In the genomic region with DNA sequence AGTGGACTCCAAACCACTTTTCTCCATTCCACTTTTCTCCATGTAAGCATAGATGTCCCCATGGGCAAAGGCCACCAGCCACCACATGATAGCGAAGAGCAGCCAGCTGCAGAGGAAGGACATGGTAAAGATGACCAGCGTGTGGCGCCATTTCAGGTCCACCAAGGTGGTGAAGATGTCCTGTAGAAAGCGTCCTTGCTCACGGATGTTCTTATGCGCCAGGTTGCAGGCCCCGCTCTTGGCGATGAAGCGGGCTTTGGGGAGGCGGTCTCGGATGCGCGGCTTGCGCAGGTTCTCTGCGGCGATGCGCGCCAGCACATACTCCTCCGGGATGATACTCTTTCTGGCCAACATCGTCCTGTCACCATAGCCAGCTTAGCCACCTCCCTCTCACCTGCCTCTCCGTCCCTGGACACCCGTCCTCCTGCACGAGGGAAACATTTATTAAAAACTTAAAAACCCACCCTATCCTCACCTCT, we compare ENCODE assay signal across 8 cellular contexts. TPM values are rescaled to one million over a fixed set of nuclear protein-coding genes. Genes with fewer than 3 reads are reported as not detected.
DNase-seq lines count a peak whose midpoint lies in the region; ATAC-seq and TF ChIP-seq lines count a peak whose summit lies in the region.

No MANE protein-coding gene starts in this region.

- no peak overlapping the region for H3K4ac ChIP-seq in mesenchymal stem cell (ENCODE audit: low read depth in 1 of 2, low read length in 2 of 2)

- no peak overlapping the region for H2BK12ac ChIP-seq in mesenchymal stem cell (ENCODE audit: low read length in 2 of 2)

- WGBS in mesenchymal stem cell, result 23% methylated on average over 20 of the region's 23 CpGs

- peaks cover 1% of the 10 kb centered on the region for H3K79me1 ChIP-seq in mesenchymal stem cell (replicated peaks; ENCODE audit: low read length, poor library complexity, severe bottlenecking)

- H4K91ac ChIP-seq in mesenchymal stem cell (ENCODE audit: low read length), result no peak overlapping the region

- peaks cover 2% of the 10 kb centered on the region for H3K4me1 Mint-ChIP-seq in CD14-positive monocyte

- no peak overlapping the region for H4K8ac ChIP-seq in mesenchymal stem cell (ENCODE audit: low read length)

- no peak overlapping the region for H2AFZ ChIP-seq in mesenchymal stem cell (ENCODE audit: low read depth, low read length)

- H3K9me3 ChIP-seq in HUES48 (ENCODE audit: control insufficient read depth, insufficient read depth, low read length) (no peaks in the 10 kb centered on the region), mesenchymal stem cell (ENCODE audit: control insufficient read depth, low read length) (no peaks in the 10 kb centered on the region)

- peaks cover 0 to 5% (median 2%) of the 10 kb centered on the region in 7 donors for H3K9me3 Mint-ChIP-seq in CD14-positive monocyte

- peak overlapping the region in 1 of 2 donors; percentile 73 for H3K4me3 Mint-ChIP-seq in CD14-positive monocyte

- POLR2A ChIA-PET in AG04449 (lab: Yijun Ruan, JAX), result no interaction called here

- H2BK5ac ChIP-seq in mesenchymal stem cell (ENCODE audit: low read depth, low read length, poor library complexity, severe bottlenecking), result no peak overlapping the region

- H3K4me2 ChIP-seq in mesenchymal stem cell (ENCODE audit: low read length, poor library complexity, severe bottlenecking), result peak overlapping the region; percentile 60

- H3K36me3 Mint-ChIP-seq in CD14-positive monocyte, result no peaks in the 10 kb centered on the region

- no peak for ATAC-seq in GM18873 (IDR thresholded peaks at IDR 0.05; ENCODE audit: low FRiP score, unreplicated experiment)

- intact Hi-C loops in CD14-positive monocyte (cut with micrococcal nuclease), result no loop called here

- H2BK120ac ChIP-seq in mesenchymal stem cell (ENCODE audit: low read depth, low read length), result no peak overlapping the region

- H3K4me1 ChIP-seq in HUES48 (ENCODE audit: control insufficient read depth, insufficient read depth, low read length), result peaks cover 10% of the 10 kb centered on the region
- peaks cover 4% of the 10 kb centered on the region for H3K4me1 ChIP-seq in mesenchymal stem cell (ENCODE audit: control insufficient read depth, insufficient read depth, low read depth, low read length)

- H3K18ac ChIP-seq in mesenchymal stem cell (ENCODE audit: low read depth in 1 of 2, low read length in 2 of 2), result no peak overlapping the region

- H3K27me3 Mint-ChIP-seq in CD14-positive monocyte (ENCODE audit: low read depth in 3 of 3), result peaks cover 46 to 57% (median 49%) of the 10 kb centered on the region in 3 donors

- H3K27ac ChIP-seq in HUES48 (ENCODE audit: low read depth, low read length) (no peak overlapping the region), mesenchymal stem cell (ENCODE audit: low read length, poor library complexity, severe bottlenecking) (peak overlapping the region; percentile 32)

- no peak overlapping the region for H3K4me3 ChIP-seq in AG04449 (ENCODE audit: low read depth, low read length)
- peak overlapping the region; percentile 72 for H3K4me3 ChIP-seq in HUES48 (ENCODE audit: low read depth, low read length)
- peak overlapping the region; percentile 39 to 79 for H3K4me3 ChIP-seq in mesenchymal stem cell (ENCODE audit: insufficient read depth in 1 of 2, low read depth in 1 of 2, low read length in 2 of 2)

- peak; percentile 7 for TF ChIP-seq CTCF in AG04449 (IDR thresholded peaks at IDR 0.05; ENCODE audit: insufficient read depth, low read length, missing control alignments)
- TF ChIP-seq CTCF in CD14-positive monocyte (IDR thresholded peaks at IDR 0.05), result no peak

- CTCF ChIA-PET in AG04449 (lab: Yijun Ruan, JAX), result no interaction called here

- H3K36me3 ChIP-seq in HUES48 (ENCODE audit: control insufficient read depth, insufficient read depth, low read length) (no peaks in the 10 kb centered on the region), mesenchymal stem cell (ENCODE audit: control insufficient read depth in 1 of 2, insufficient read depth in 2 of 2, low read depth in 1 of 2, low read length in 2 of 2) (no peaks in the 10 kb centered on the region)

- no peak overlapping the region for H3K9ac ChIP-seq in HUES48 (ENCODE audit: low read depth, low read length)
- peak overlapping the region; percentile 77 for H3K9ac ChIP-seq in mesenchymal stem cell (ENCODE audit: low read length)

- no peak for DNase-seq in AG04449 (ENCODE audit: low read depth, low spot score)
- DNase-seq in dermis blood vessel endothelial cell, result peak; percentile 4
- DNase-seq in mesenchymal stem cell, result no peak
- DNase-seq in effector CD8-positive, alpha-beta T cell (lab: John Stamatoyannopoulos, UW), result no peak
- no peak for DNase-seq in CD14-positive monocyte (ENCODE audit: low spot score)
- no peak for DNase-seq in DMS79 (lab: John Stamatoyannopoulos, UW)

- H2BK15ac ChIP-seq in mesenchymal stem cell (ENCODE audit: low read depth, poor library complexity, severe bottlenecking), result no peak overlapping the region

- H3K23ac ChIP-seq in mesenchymal stem cell (ENCODE audit: low read length in 2 of 2), result no peak overlapping the region

- no peak overlapping the region for H3K27ac Mint-ChIP-seq in CD14-positive monocyte

- H3K27me3 ChIP-seq in HUES48 (ENCODE audit: control insufficient read depth, insufficient read depth, low read length) (peaks cover 44% of the 10 kb centered on the region), mesenchymal stem cell (ENCODE audit: control insufficient read depth in 1 of 2, insufficient read depth in 1 of 2, low read length in 2 of 2) (no peaks in the 10 kb centered on the region)

- peak overlapping the region; percentile 29 for H2AK5ac ChIP-seq in mesenchymal stem cell (ENCODE audit: low read length, severe bottlenecking)

- H3K14ac ChIP-seq in mesenchymal stem cell (ENCODE audit: low read length in 2 of 2), result no peak overlapping the region

RNA-seq across cellular contexts. Expression of gene KCNJ8, which starts 1.2 kb away (rescaled TPM):
- 0.14 and 0.17 TPM in 2 replicates for total RNA-seq in dermis blood vessel endothelial cell
- polyA plus RNA-seq in mesenchymal stem cell (2013, experiment 1 of 2), result 0.04 TPM
- 0.05 TPM for polyA plus RNA-seq in mesenchymal stem cell (2013, experiment 2 of 2)
- polyA plus RNA-seq in CD14-positive monocyte, result not detected
